Comparison of ENCODE assay signal across 11 cellular contexts in genomic region chr3:187062526-187063177, GRCh38.
DNase-seq lines count a peak whose midpoint lies in the region; ATAC-seq and TF ChIP-seq lines count a peak whose summit lies in the region.
"Had no signal": no experiment of that assay in that cellular context is flagged by ENCODE, and none has a peak within 500 bp of the region (broad histone marks: within the 10 kb centered on the region; RNA-seq: fewer than 3 reads in every experiment).

No MANE protein-coding gene starts in this region.

- intact Hi-C loops in esophagus squamous epithelium (cut with DNase I) = no loop called here

- peaks cover 0 to 17% (median 0%) of the 10 kb centered on the region in 3 donors for H3K36me3 ChIP-seq in esophagus squamous epithelium

- ATAC-seq in activated naive CD4-positive, alpha-beta T cell treated with anti-CD3 and anti-CD28 coated beads, Interleukin-2, amount 50 U/mL, for 72 hours = no peak

- peaks cover 25 to 55% of the 10 kb centered on the region in 2 donors for H3K36me3 Mint-ChIP-seq in activated naive CD4-positive, alpha-beta T cell treated with anti-CD3 and anti-CD28 coated beads, Interleukin-2, amount 50 U/mL, for 72 hours

- no peak overlapping the region for H3K27ac ChIP-seq in esophagus squamous epithelium

- H3K4me3 ChIP-seq in esophagus squamous epithelium = no peak overlapping the region

- no peaks in the 10 kb centered on the region for H3K27me3 ChIP-seq in esophagus squamous epithelium

- H3K27ac Mint-ChIP-seq in activated naive CD4-positive, alpha-beta T cell treated with anti-CD3 and anti-CD28 coated beads, Interleukin-2, amount 50 U/mL, for 72 hours = peak overlapping the region; percentile 68 to 69

- DNase-seq in AG08395 (ENCODE audit: low spot score) (peak; percentile 6), HT-29 (ENCODE audit: low spot score) (peak; percentile 39), kidney tubule cell (ENCODE audit: low spot score) (peak; percentile 65), cerebellar nuclear complex (lab: John Stamatoyannopoulos, UW) (no peak), NCI-H69 (lab: John Stamatoyannopoulos, UW) (no peak), esophagus squamous epithelium (lab: John Stamatoyannopoulos, UW) (no peak)
- DNase-seq in activated naive CD4-positive, alpha-beta T cell treated with anti-CD3 and anti-CD28 coated beads, Interleukin-2, amount 50 U/mL, for 72 hours (ENCODE audit: low spot score in 2 of 2) = no peak
- no peak for DNase-seq in activated CD8-positive, alpha-beta memory T cell treated with anti-CD3 and anti-CD28 coated beads, Interleukin-2, amount 50 U/mL, for 48 hours
- DNase-seq: GF-D8; occipital lobe; stimulated activated naive CD4-positive, alpha-beta T cell treated with Interleukin-2 at 50 U/mL for 16 hours had no signal

- peaks cover 0 to 5% (median 3%) of the 10 kb centered on the region in 3 donors for H3K9me3 ChIP-seq in esophagus squamous epithelium

- TF ChIP-seq POLR2A in esophagus squamous epithelium (IDR thresholded peaks at IDR 0.05) = no peak

- no peaks in the 10 kb centered on the region for H3K9me3 Mint-ChIP-seq in activated naive CD4-positive, alpha-beta T cell treated with anti-CD3 and anti-CD28 coated beads, Interleukin-2, amount 50 U/mL, for 72 hours

- peaks cover 0 to 26% (median 11%) of the 10 kb centered on the region in 3 donors for H3K4me1 ChIP-seq in esophagus squamous epithelium

- TF ChIP-seq CTCF in esophagus squamous epithelium (IDR thresholded peaks at IDR 0.05) = no peak

Comparison
In these comparisons a context has a peak if more than half of its experiments do, and no peak if none do; other contexts are left out.
1. DNase-seq: peak in AG08395 (single experiment), HT-29 (single experiment) and kidney tubule cell (single experiment); none in activated naive CD4-positive, alpha-beta T cell treated with anti-CD3 and anti-CD28 coated beads, Interleukin-2, amount 50 U/mL, for 72 hours (0 of 2), activated CD8-positive, alpha-beta memory T cell treated with anti-CD3 and anti-CD28 coated beads, Interleukin-2, amount 50 U/mL, for 48 hours (single experiment), cerebellar nuclear complex (0 of 2), NCI-H69 (single experiment) and esophagus squamous epithelium (single experiment).